Comparison of ENCODE assay signal across 29 cellular contexts in the genomic region with DNA sequence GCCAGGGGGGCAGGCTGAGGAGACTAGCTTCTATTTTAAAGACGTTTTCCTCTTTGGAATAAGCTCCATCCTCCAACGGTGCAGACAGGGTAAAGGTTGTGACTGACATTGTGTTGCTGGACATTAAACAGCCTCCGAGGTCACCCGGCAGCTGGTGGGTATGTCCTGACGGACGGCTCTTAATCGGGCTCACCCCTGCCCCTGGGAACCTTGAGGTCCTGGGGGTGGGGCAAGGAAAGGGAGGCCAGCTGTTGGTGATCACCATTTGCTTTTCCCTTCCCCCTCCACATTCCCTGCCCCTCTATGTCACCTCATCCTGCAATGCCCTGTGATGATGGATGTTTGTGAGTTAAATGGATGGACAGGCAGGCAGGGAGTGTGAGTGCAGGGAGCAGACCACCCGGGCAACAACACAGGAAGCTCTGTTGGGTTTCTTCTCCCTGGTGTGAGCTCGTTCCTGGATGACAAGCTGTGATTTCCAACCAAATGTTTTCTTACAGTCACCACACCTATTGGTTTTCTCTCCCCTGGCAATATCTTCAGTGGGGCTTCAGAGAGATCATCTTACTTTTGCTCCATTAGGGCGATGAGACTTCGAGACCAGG. TPM values are rescaled to one million over a fixed set of nuclear protein-coding genes. Genes with fewer than 3 reads are reported as not detected.
DNase-seq lines count a peak whose midpoint lies in the region; ATAC-seq, FAIRE-seq and TF ChIP-seq lines count a peak whose summit lies in the region.
"Had no signal": no experiment of that assay in that cellular context is flagged by ENCODE, and none has a peak within 500 bp of the region (broad histone marks: within the 10 kb centered on the region; RNA-seq: fewer than 3 reads in every experiment).

No MANE protein-coding gene starts in this region.

- H3K36me3 Mint-ChIP-seq in endothelial cell (ENCODE audit: low read depth, unreplicated experiment) = peaks cover 6% of the 10 kb centered on the region
- H3K36me3 Mint-ChIP-seq: activated naive CD4-positive, alpha-beta T cell treated with anti-CD3 and anti-CD28 coated beads, Interleukin-2, amount 50 U/mL, for 72 hours; CD4-positive, alpha-beta memory T cell had no signal

- H3K27ac ChIP-seq in liver (ENCODE audit: low read depth in 1 of 2, low read length in 2 of 2) = no peak overlapping the region
- H3K27ac ChIP-seq in HepG2 (ENCODE audit: extremely low read length, insufficient read depth, low read length) = no peak overlapping the region
- peak overlapping the region; percentile 54 for H3K27ac ChIP-seq in mesodermal cell (ENCODE audit: low read depth, low read length, severe bottlenecking)
- H3K27ac ChIP-seq in foreskin keratinocyte = no peak overlapping the region
- no peak overlapping the region for H3K27ac ChIP-seq in gastrocnemius medialis
- H3K27ac ChIP-seq: tibial artery had no signal

- TF ChIP-seq EP300 in HepG2 (IDR thresholded peaks at IDR 0.05; ENCODE audit: low read depth in 2 of 2, low read length in 2 of 2) (no peak), HepG2 (CRISPR knock-in tag; IDR thresholded peaks at IDR 0.05; ENCODE audit: borderline replicate concordance) (no peak)

- FAIRE-seq in HepG2 (lab: Jason Lieb, UNC) = no peak
- FAIRE-seq: A549, GM12892 had no signal

- H3K9ac ChIP-seq in liver (ENCODE audit: low read depth in 1 of 2, low read length in 2 of 2) (no peak overlapping the region), HepG2 (ENCODE audit: insufficient read depth, low read depth, low read length) (no peak overlapping the region)

- no peaks in the 10 kb centered on the region for H3K79me2 ChIP-seq in HepG2 (ENCODE audit: insufficient read depth, low read length)

- TF ChIP-seq RAD21 in liver (IDR thresholded peaks at IDR 0.05) = no peak
- TF ChIP-seq RAD21 in HepG2 (CRISPR knock-in tag; IDR thresholded peaks at IDR 0.05) = no peak

- peaks cover 0 to 2% (median 0%) of the 10 kb centered on the region in 4 donors for H3K4me1 ChIP-seq in liver (ENCODE audit: control insufficient read depth in 4 of 4, insufficient read depth in 4 of 4, low read length in 3 of 4)
- no peaks in the 10 kb centered on the region for H3K4me1 ChIP-seq in HepG2 (ENCODE audit: insufficient read depth, low read length)
- H3K4me1 ChIP-seq in mesodermal cell (ENCODE audit: control insufficient read depth, insufficient read depth, low read length, poor library complexity, severe bottlenecking) = peaks cover 40% of the 10 kb centered on the region
- H3K4me1 ChIP-seq in foreskin keratinocyte = peaks cover 10% of the 10 kb centered on the region
- H3K4me1 ChIP-seq in gastrocnemius medialis = peaks cover 5 to 13% of the 10 kb centered on the region in 2 donors

- H3K4me3 ChIP-seq in liver (ENCODE audit: low read depth in 1 of 3, low read length in 3 of 3) (no peak overlapping the region), HepG2 (replicated peaks in 1 of 3; ENCODE audit: insufficient read depth in 1 of 3, low read depth in 2 of 3, low read length in 3 of 3) (no peak overlapping the region), mesodermal cell (ENCODE audit: extremely low read depth, insufficient read depth, low read length, poor library complexity, severe bottlenecking) (no peak overlapping the region), gastrocnemius medialis (no peak overlapping the region)
- H3K4me3 ChIP-seq: A549, MG63, smooth muscle cell, tibial artery had no signal

- no peaks in the 10 kb centered on the region for H3K36me3 ChIP-seq in liver (ENCODE audit: control insufficient read depth in 4 of 4, insufficient read depth in 3 of 4, low read depth in 1 of 4, low read length in 3 of 4)
- no peaks in the 10 kb centered on the region for H3K36me3 ChIP-seq in HepG2 (replicated peaks in 1 of 2; ENCODE audit: control insufficient read depth in 1 of 2, insufficient read depth in 2 of 2, low read length in 2 of 2)
- no peaks in the 10 kb centered on the region for H3K36me3 ChIP-seq in mesodermal cell (ENCODE audit: control insufficient read depth, insufficient read depth, low read length)
- no peaks in the 10 kb centered on the region for H3K36me3 ChIP-seq in gastrocnemius medialis
- H3K36me3 ChIP-seq: MG63, tibial artery had no signal

- in situ Hi-C loops in HepG2 (cut with HindIII; ENCODE audit: extremely low pct_ligation_motif_present, low pct_unique_long_range_greater_than_20kb) (no loop called here), gastrocnemius medialis (cut with MboI; ENCODE audit: low sequenced_read_pairs in 4 of 4) (no loop called here)

- H4K20me1 ChIP-seq in HepG2 (ENCODE audit: insufficient read depth, low read length) = no peaks in the 10 kb centered on the region

- H2AFZ ChIP-seq in HepG2 (ENCODE audit: low read length) = no peak overlapping the region

- no peak for ATAC-seq in HepG2
- ATAC-seq in HG02588 (IDR thresholded peaks at IDR 0.05; ENCODE audit: unreplicated experiment) = no peak
- ATAC-seq in GM19395 (IDR thresholded peaks at IDR 0.05; ENCODE audit: unreplicated experiment) = no peak
- no peak for ATAC-seq in foreskin keratinocyte
- no peak for ATAC-seq in gastrocnemius medialis
- ATAC-seq: A549; activated CD8-positive, alpha-beta T cell treated with anti-CD3 and anti-CD28 coated beads for 36 hours; activated naive CD4-positive, alpha-beta T cell treated with anti-CD3 and anti-CD28 coated beads, Interleukin-2, amount 50 U/mL, for 72 hours had no signal

- H3K27ac Mint-ChIP-seq in endothelial cell (ENCODE audit: unreplicated experiment) = peak overlapping the region; percentile 67
- H3K27ac Mint-ChIP-seq: activated CD8-positive, alpha-beta T cell treated with anti-CD3 and anti-CD28 coated beads for 36 hours; activated naive CD4-positive, alpha-beta T cell treated with anti-CD3 and anti-CD28 coated beads, Interleukin-2, amount 50 U/mL, for 72 hours; CD4-positive, alpha-beta memory T cell had no signal

- H3K9me3 Mint-ChIP-seq in endothelial cell (ENCODE audit: unreplicated experiment) = no peaks in the 10 kb centered on the region
- H3K9me3 Mint-ChIP-seq: activated CD8-positive, alpha-beta T cell treated with anti-CD3 and anti-CD28 coated beads for 36 hours; activated naive CD4-positive, alpha-beta T cell treated with anti-CD3 and anti-CD28 coated beads, Interleukin-2, amount 50 U/mL, for 72 hours; CD4-positive, alpha-beta memory T cell had no signal

- 41% methylated on average over 11 of the region's 11 CpGs for WGBS in liver
- WGBS in HepG2 (ENCODE audit: low lambda C conversion rate) = 2% methylated on average over 11 of the region's 11 CpGs
- 36 to 49% methylated on average over 5 to 9 of the region's 11 CpGs for WGBS in mesodermal cell (ENCODE audit: insufficient coverage in 2 of 2), 2 experiments

- intact Hi-C loops in HepG2 (cut with micrococcal nuclease; ENCODE audit: unreplicated experiment) (no loop called here), gastrocnemius medialis (cut with DNase I; ENCODE audit: low total_unique reads) (no loop called here)

- no peak overlapping the region for H3K4me2 ChIP-seq in HepG2 (ENCODE audit: low read depth, low read length)
- H3K4me2 ChIP-seq: A549, smooth muscle cell had no signal

- CTCF ChIA-PET in HepG2 (lab: Yijun Ruan, JAX; ENCODE audit: low intra/inter-chr PET ratio, low total read pairs) = no interaction called here

- no peaks in the 10 kb centered on the region for H3K9me3 ChIP-seq in liver (ENCODE audit: control insufficient read depth in 4 of 4, low read length in 3 of 4)
- H3K9me3 ChIP-seq in HepG2 (ENCODE audit: low read length) = no peaks in the 10 kb centered on the region
- H3K9me3 ChIP-seq in mesodermal cell (ENCODE audit: control insufficient read depth, low read length) = peaks cover 5% of the 10 kb centered on the region
- no peaks in the 10 kb centered on the region for H3K9me3 ChIP-seq in gastrocnemius medialis
- H3K9me3 ChIP-seq: A549, MG63, tibial artery had no signal

- no peak overlapping the region for H3K4me3 Mint-ChIP-seq in endothelial cell (ENCODE audit: unreplicated experiment)
- H3K4me3 Mint-ChIP-seq: activated CD8-positive, alpha-beta T cell treated with anti-CD3 and anti-CD28 coated beads for 36 hours; CD4-positive, alpha-beta memory T cell had no signal

- TF ChIP-seq POLR2A in HepG2 (IDR thresholded peaks at IDR 0.05; ENCODE audit: insufficient read depth in 1 of 2, low read depth in 2 of 2, low read length in 2 of 2) (no peak), gastrocnemius medialis (IDR thresholded peaks at IDR 0.05) (no peak)

- no peak for DNase-seq in HepG2 (ENCODE audit: low spot score)
- DNase-seq in endothelial cell (ENCODE audit: low spot score) = no peak
- no peak for DNase-seq in foreskin keratinocyte
- no peak for DNase-seq in gastrocnemius medialis
- DNase-seq: activated CD4-positive, alpha-beta T cell treated with anti-CD3 and anti-CD28 coated beads for 1 hour; activated CD8-positive, alpha-beta T cell treated with anti-CD3 and anti-CD28 coated beads for 36 hours; CD4-positive, alpha-beta memory T cell; HCEC 1CT; KBM-7; MG63; NCI-H1105 treated with DMSO at 0.1 percent for 48 hours; NCI-H2029; NCI-H345; NCI-H748 treated with DMSO at 0.1 percent for 48 hours; nucleus accumbens; RPMI8226; stimulated activated CD4-positive, alpha-beta T cell treated with anti-CD3 and anti-CD28 coated beads, Interleukin-2, amount 100 ng/mL, for 24 hours; tibial artery had no signal

- TF ChIP-seq CTCF in liver (IDR thresholded peaks at IDR 0.05; ENCODE audit: low read depth, low read length, missing input control) (no peak), HepG2 (CRISPR knock-in tag; IDR thresholded peaks at IDR 0.05) (no peak), endothelial cell (IDR thresholded peaks at IDR 0.05; ENCODE audit: unreplicated experiment) (no peak), foreskin keratinocyte (conservative IDR thresholded peaks at IDR 0.05) (no peak), gastrocnemius medialis (IDR thresholded peaks at IDR 0.05 in 4 of 5, conservative IDR thresholded peaks at IDR 0.05 in 1 of 5) (no peak)

- peaks cover 51% of the 10 kb centered on the region for H3K4me1 Mint-ChIP-seq in endothelial cell (ENCODE audit: unreplicated experiment)
- H3K4me1 Mint-ChIP-seq: CD4-positive, alpha-beta memory T cell had no signal

- peaks cover 21% of the 10 kb centered on the region for H3K27me3 Mint-ChIP-seq in endothelial cell (ENCODE audit: unreplicated experiment)

- BruUV-seq in HepG2 (replicated peaks; lab: Mats Ljungman, UMichigan) = no TSS peak

- POLR2A ChIA-PET in HepG2 (lab: Yijun Ruan, JAX) = no interaction called here

- H3K27me3 ChIP-seq in liver (ENCODE audit: control insufficient read depth in 4 of 4, insufficient read depth in 4 of 4, low read length in 3 of 4) (no peaks in the 10 kb centered on the region), HepG2 (ENCODE audit: control insufficient read depth in 1 of 2, insufficient read depth in 2 of 2, low read length in 2 of 2) (peaks cover 0 to 4% of the 10 kb centered on the region in 2 experiments; a peak in 4 of 5 replicates), foreskin keratinocyte (peaks cover 6% of the 10 kb centered on the region), gastrocnemius medialis (no peaks in the 10 kb centered on the region)
- H3K27me3 ChIP-seq: MG63 had no signal

RNA-seq across cellular contexts. Expression of gene APLNR, which starts 26.2 kb away (rescaled TPM):
- total RNA-seq in liver (10 to 100 TPM in 1 of 2 donors, 1 to 10 TPM in 1; 3.2 to 39.4 TPM), HepG2 (2016; rRNA removed; fragmentation: Illumina TruSeq; extraction: Trizol) (not detected in 2 replicates), endothelial cell (ENCODE audit: unreplicated experiment) (48.8 TPM), foreskin keratinocyte (not detected in 2 replicates), gastrocnemius medialis (1 to 10 TPM in 1 of 4 donors, under 1 TPM in 3; 0.32 to 3.7 (median 0.64) TPM)
- polyA plus RNA-seq in liver (1 to 10 TPM; 3.4 to 4.5 TPM), HepG2 (2011; rRNA removed) (not detected in 2 replicates), foreskin keratinocyte (not detected in 2 replicates)
- not detected in 2 replicates for total RNA-seq in HepG2 (2016; cell fraction: cytosol; rRNA removed; fragmentation: Illumina TruSeq; extraction: Trizol; ENCODE audit: low read depth)
- total RNA-seq in HepG2 (2016; cell fraction: insoluble cytoplasmic fraction; rRNA removed; fragmentation: Illumina TruSeq; extraction: Trizol) = not detected in 2 replicates
- total RNA-seq in HepG2 (2016; cell fraction: membrane; rRNA removed; fragmentation: Illumina TruSeq; extraction: Trizol) = not detected in 2 replicates
- total RNA-seq in HepG2 (2016; cell fraction: nucleus; rRNA removed; fragmentation: Illumina TruSeq; extraction: Trizol) = not detected in 2 replicates
- polyA plus RNA-seq in HepG2 (2011; cell fraction: cytosol; rRNA removed) = not detected in 2 replicates
- polyA plus RNA-seq in HepG2 (2011; cell fraction: nucleus; rRNA removed) = not detected in 2 replicates
- not detected in 2 replicates for polyA plus RNA-seq in HepG2 (2012)
- not detected in 2 replicates for polyA plus RNA-seq in HepG2 (2016; cell fraction: cytosol; fragmentation: Illumina TruSeq; extraction: Trizol; ENCODE audit: low read depth)
- not detected in 2 replicates for polyA plus RNA-seq in HepG2 (2016; cell fraction: insoluble cytoplasmic fraction; fragmentation: Illumina TruSeq; extraction: Trizol; ENCODE audit: low read depth)
- not detected in 2 replicates for polyA plus RNA-seq in HepG2 (2016; cell fraction: membrane; fragmentation: Illumina TruSeq; extraction: Trizol; ENCODE audit: low read depth)
- not detected in 2 replicates for polyA plus RNA-seq in HepG2 (2016; cell fraction: nucleus; fragmentation: Illumina TruSeq; extraction: Trizol; ENCODE audit: insufficient read depth, low read depth)
- polyA minus RNA-seq in HepG2 (2011; rRNA and poly(A)+ RNA removed; ENCODE audit: low replicate concordance) = 0.05 TPM in 1 of 2 replicates, not detected in the other
- not detected in 2 replicates for polyA minus RNA-seq in HepG2 (2011; cell fraction: cytosol; rRNA and poly(A)+ RNA removed)
- polyA minus RNA-seq in HepG2 (2011; cell fraction: nucleus; rRNA and poly(A)+ RNA removed) = not detected in 2 replicates
- polyA plus RNA-seq in mesodermal cell (2013, experiment 1 of 2) = 225 TPM
- polyA plus RNA-seq in mesodermal cell (2013, experiment 2 of 2) = 239 TPM
- total RNA-seq: activated CD8-positive, alpha-beta T cell treated with anti-CD3 and anti-CD28 coated beads for 36 hours; activated naive CD4-positive, alpha-beta T cell treated with anti-CD3 and anti-CD28 coated beads, Interleukin-2, amount 50 U/mL, for 72 hours; CD4-positive, alpha-beta memory T cell; kidney epithelial cell; pulmonary artery endothelial cell; T-helper 1 cell treated with Interleukin-12 subunit alpha and Interleukin-12 subunit beta and Interleukin-4 antibody, amounts not matched to agents 30 ng/mL and 1 ng/mL, for 36 hours had no signal
- polyA plus RNA-seq: CD4-positive, alpha-beta memory T cell had no signal

RNA-seq across cellular contexts. Expression of gene LRRC55, which starts 29.1 kb away (rescaled TPM):
- total RNA-seq in liver (1 to 10 TPM in 1 of 2 donors, under 1 TPM in 1; under 0.01 to 1.4 TPM), HepG2 (2016; rRNA removed; fragmentation: Illumina TruSeq; extraction: Trizol) (not detected in 2 replicates), endothelial cell (ENCODE audit: unreplicated experiment) (4.7 TPM), foreskin keratinocyte (not detected in 2 replicates), gastrocnemius medialis (not detected)
- polyA plus RNA-seq in liver (1 to 10 TPM in 1 of 2 donors, under 1 TPM in 1; 0.08 to 1.5 TPM), HepG2 (2011; rRNA removed) (not detected in 2 replicates), foreskin keratinocyte (not detected in 2 replicates)
- total RNA-seq in HepG2 (2016; cell fraction: cytosol; rRNA removed; fragmentation: Illumina TruSeq; extraction: Trizol; ENCODE audit: low read depth) = not detected in 2 replicates
- total RNA-seq in HepG2 (2016; cell fraction: insoluble cytoplasmic fraction; rRNA removed; fragmentation: Illumina TruSeq; extraction: Trizol) = not detected in 2 replicates
- not detected in 2 replicates for total RNA-seq in HepG2 (2016; cell fraction: membrane; rRNA removed; fragmentation: Illumina TruSeq; extraction: Trizol)
- not detected in 2 replicates for total RNA-seq in HepG2 (2016; cell fraction: nucleus; rRNA removed; fragmentation: Illumina TruSeq; extraction: Trizol)
- not detected in 2 replicates for polyA plus RNA-seq in HepG2 (2011; cell fraction: cytosol; rRNA removed)
- not detected in 2 replicates for polyA plus RNA-seq in HepG2 (2011; cell fraction: nucleus; rRNA removed)
- polyA plus RNA-seq in HepG2 (2012) = not detected in 2 replicates
- not detected in 2 replicates for polyA plus RNA-seq in HepG2 (2016; cell fraction: cytosol; fragmentation: Illumina TruSeq; extraction: Trizol; ENCODE audit: low read depth)
- polyA plus RNA-seq in HepG2 (2016; cell fraction: insoluble cytoplasmic fraction; fragmentation: Illumina TruSeq; extraction: Trizol; ENCODE audit: low read depth) = not detected in 2 replicates
- polyA plus RNA-seq in HepG2 (2016; cell fraction: membrane; fragmentation: Illumina TruSeq; extraction: Trizol; ENCODE audit: low read depth) = not detected in 2 replicates
- polyA plus RNA-seq in HepG2 (2016; cell fraction: nucleus; fragmentation: Illumina TruSeq; extraction: Trizol; ENCODE audit: insufficient read depth, low read depth) = not detected in 2 replicates
- polyA minus RNA-seq in HepG2 (2011; rRNA and poly(A)+ RNA removed; ENCODE audit: low replicate concordance) = not detected in 2 replicates
- polyA minus RNA-seq in HepG2 (2011; cell fraction: cytosol; rRNA and poly(A)+ RNA removed) = not detected in 2 replicates
- not detected in 2 replicates for polyA minus RNA-seq in HepG2 (2011; cell fraction: nucleus; rRNA and poly(A)+ RNA removed)
- polyA plus RNA-seq in mesodermal cell (2013, experiment 1 of 2) = 1.4 TPM
- 1.2 TPM for polyA plus RNA-seq in mesodermal cell (2013, experiment 2 of 2)
- total RNA-seq: activated CD8-positive, alpha-beta T cell treated with anti-CD3 and anti-CD28 coated beads for 36 hours; activated naive CD4-positive, alpha-beta T cell treated with anti-CD3 and anti-CD28 coated beads, Interleukin-2, amount 50 U/mL, for 72 hours; CD4-positive, alpha-beta memory T cell; pulmonary artery endothelial cell; smooth muscle cell; T-helper 1 cell treated with Interleukin-12 subunit alpha and Interleukin-12 subunit beta and Interleukin-4 antibody, amounts not matched to agents 30 ng/mL and 1 ng/mL, for 36 hours had no signal
- polyA plus RNA-seq: CD4-positive, alpha-beta memory T cell had no signal
